Comparison of ENCODE assay signal across 11 cellular contexts in genomic region chr15:93929375-93930094, GRCh38.
A peak's percentile ranks its signal among the peaks of the same experiment; 100 is the strongest.
DNase-seq lines count a peak whose midpoint lies in the region; ATAC-seq and TF ChIP-seq lines count a peak whose summit lies in the region.
"Had no signal": no experiment of that assay in that cellular context is flagged by ENCODE, and none has a peak within 500 bp of the region (broad histone marks: within the 10 kb centered on the region; RNA-seq: fewer than 3 reads in every experiment).

No MANE protein-coding gene starts in this region.

- no peaks in the 10 kb centered on the region for H3K9me3 Mint-ChIP-seq in neural progenitor cell

- H3K27me3 Mint-ChIP-seq in neural progenitor cell (ENCODE audit: insufficient read depth, low read depth) = no peaks in the 10 kb centered on the region

- H3K4me2 ChIP-seq in neural progenitor cell = peak overlapping the region; percentile 32
- H3K4me2 ChIP-seq: BLaER1 treated with 17β-estradiol and CSF1 and Interleukin-3, amounts not matched to agents 10 nM and 100 nM had no signal

- H3K36me3 ChIP-seq in NT2/D1 (ENCODE audit: insufficient read depth, insufficient read length, low read length) (no peaks in the 10 kb centered on the region), neural progenitor cell (no peaks in the 10 kb centered on the region)
- H3K36me3 ChIP-seq: BLaER1 treated with 17β-estradiol and CSF1 and Interleukin-3, amounts not matched to agents 10 nM and 100 nM; esophagus squamous epithelium had no signal

- no peak for ATAC-seq in HG03095 (IDR thresholded peaks at IDR 0.05; ENCODE audit: unreplicated experiment)
- ATAC-seq in GM21390 (IDR thresholded peaks at IDR 0.05; ENCODE audit: unreplicated experiment) = no peak
- ATAC-seq: activated CD4-positive, alpha-beta T cell treated with anti-CD3 and anti-CD28 coated beads for 36 hours had no signal

- no peaks in the 10 kb centered on the region for H3K4me1 ChIP-seq in NT2/D1 (ENCODE audit: insufficient read depth, insufficient read length)
- H3K4me1 ChIP-seq in neural progenitor cell = peaks cover 5% of the 10 kb centered on the region

- no peak overlapping the region for H3K27ac ChIP-seq in neural progenitor cell
- H3K27ac ChIP-seq: BLaER1 treated with 17β-estradiol and CSF1 and Interleukin-3, amounts not matched to agents 10 nM and 100 nM had no signal

- no peaks in the 10 kb centered on the region for H3F3A ChIP-seq in neural progenitor cell (ENCODE audit: low read depth)

- no peaks in the 10 kb centered on the region for H3K79me2 ChIP-seq in neural progenitor cell (ENCODE audit: low read depth)

- no peaks in the 10 kb centered on the region for H3K27me3 ChIP-seq in NT2/D1 (ENCODE audit: insufficient read depth, insufficient read length)
- no peaks in the 10 kb centered on the region for H3K27me3 ChIP-seq in neural progenitor cell
- H3K27me3 ChIP-seq: BLaER1 treated with 17β-estradiol and CSF1 and Interleukin-3, amounts not matched to agents 10 nM and 100 nM; esophagus squamous epithelium had no signal

- H3K27ac Mint-ChIP-seq in neural progenitor cell = no peak overlapping the region
- H3K27ac Mint-ChIP-seq: activated CD4-positive, alpha-beta T cell treated with anti-CD3 and anti-CD28 coated beads for 36 hours had no signal

- peak; percentile 93 for DNase-seq in AG08395 (ENCODE audit: low spot score)
- peak; percentile 71 for DNase-seq in NT2/D1 (ENCODE audit: low read depth, low spot score)
- DNase-seq in fibroblast of peridontal ligament (ENCODE audit: extremely low read depth) = peak; percentile 68
- DNase-seq in neural progenitor cell (ENCODE audit: low spot score) = peak; percentile 19
- no peak for DNase-seq in NCI-H526 treated with DMSO at 0.1 percent for 48 hours (lab: John Stamatoyannopoulos, UW)
- DNase-seq in HuH-7.5 (ENCODE audit: low spot score) = no peak
- DNase-seq: activated CD4-positive, alpha-beta T cell treated with anti-CD3 and anti-CD28 coated beads for 36 hours; esophagus squamous epithelium had no signal

- H3K9me3 ChIP-seq in NT2/D1 (ENCODE audit: insufficient read depth, low read length) (no peaks in the 10 kb centered on the region), neural progenitor cell (ENCODE audit: low read depth) (no peaks in the 10 kb centered on the region)
- H3K9me3 ChIP-seq: BLaER1 treated with 17β-estradiol and CSF1 and Interleukin-3, amounts not matched to agents 10 nM and 100 nM; esophagus squamous epithelium had no signal

- H3K4me3 ChIP-seq in NT2/D1 (ENCODE audit: insufficient read length, low read depth) (no peak overlapping the region), neural progenitor cell (no peak overlapping the region)
- H3K4me3 ChIP-seq: BLaER1 treated with 17β-estradiol and CSF1 and Interleukin-3, amounts not matched to agents 10 nM and 100 nM; esophagus squamous epithelium had no signal

- H3K4me1 Mint-ChIP-seq in neural progenitor cell = peaks cover 7% of the 10 kb centered on the region

- no peak for TF ChIP-seq CTCF in neural progenitor cell (IDR thresholded peaks at IDR 0.05)

- H3K4me3 Mint-ChIP-seq in neural progenitor cell = no peak overlapping the region
- H3K4me3 Mint-ChIP-seq: activated CD4-positive, alpha-beta T cell treated with anti-CD3 and anti-CD28 coated beads for 36 hours had no signal

- H3K9ac ChIP-seq in NT2/D1 (ENCODE audit: insufficient read length, low read depth) (peak overlapping the region; percentile 23), neural progenitor cell (no peak overlapping the region)
- H3K9ac ChIP-seq: BLaER1 treated with 17β-estradiol and CSF1 and Interleukin-3, amounts not matched to agents 10 nM and 100 nM had no signal

- no peaks in the 10 kb centered on the region for H3K36me3 Mint-ChIP-seq in neural progenitor cell

- no peaks in the 10 kb centered on the region for H4K20me1 ChIP-seq in neural progenitor cell (ENCODE audit: low read depth)
- H4K20me1 ChIP-seq: BLaER1 treated with 17β-estradiol and CSF1 and Interleukin-3, amounts not matched to agents 10 nM and 100 nM had no signal

- no peak overlapping the region for H2AFZ ChIP-seq in neural progenitor cell (replicated peaks)

Comparison
In these comparisons a context has a peak if more than half of its experiments do, and no peak if none do; other contexts are left out.
1. DNase-seq: peak in AG08395 (single experiment), NT2/D1 (single experiment), fibroblast of peridontal ligament (single experiment) and neural progenitor cell (single experiment); none in NCI-H526 treated with DMSO at 0.1 percent for 48 hours (single experiment) and HuH-7.5 (single experiment).